Comparison of ENCODE assay signal across 16 cellular contexts in genomic region chr4:74875451-74875850, GRCh38. TPM values are rescaled to one million over a fixed set of nuclear protein-coding genes. Genes with fewer than 3 reads are reported as not detected.
DNase-seq lines count a peak whose midpoint lies in the region; ATAC-seq and TF ChIP-seq lines count a peak whose summit lies in the region.
"Had no signal": no experiment of that assay in that cellular context is flagged by ENCODE, and none has a peak within 500 bp of the region (broad histone marks: within the 10 kb centered on the region; RNA-seq: fewer than 3 reads in every experiment).

No MANE protein-coding gene starts in this region.

- WGBS in hepatocyte (ENCODE audit: low lambda C conversion rate, missing lambda C conversion rate), result 83% methylated on average over 2 of the region's 2 CpGs
- WGBS in aorta, 2 donors, result 72 to 76% methylated on average over 2 of the region's 2 CpGs

- H3K27me3 ChIP-seq in OCI-LY3 (ENCODE audit: low read depth, low read length), result no peaks in the 10 kb centered on the region
- no peaks in the 10 kb centered on the region for H3K27me3 ChIP-seq in hepatocyte
- no peaks in the 10 kb centered on the region for H3K27me3 ChIP-seq in aorta (ENCODE audit: control insufficient read depth in 1 of 2, insufficient read depth in 2 of 2, low read length in 1 of 2)
- H3K27me3 ChIP-seq in CD4-positive, alpha-beta memory T cell (ENCODE audit: insufficient read depth, low read length), result no peaks in the 10 kb centered on the region
- H3K27me3 ChIP-seq: BE2C, SJSA1 had no signal

- no peak overlapping the region for H3K27ac Mint-ChIP-seq in CD4-positive, alpha-beta memory T cell
- no peak overlapping the region for H3K27ac Mint-ChIP-seq in activated CD8-positive, alpha-beta T cell treated with anti-CD3 and anti-CD28 coated beads, Interleukin-2, amount 10 ng/mL, durations not matched to agents 7 days and 5 days
- H3K27ac Mint-ChIP-seq: CD14-positive monocyte had no signal

- no peaks in the 10 kb centered on the region for H3K36me3 ChIP-seq in OCI-LY3 (replicated peaks; ENCODE audit: low read depth, low read length)
- H3K36me3 ChIP-seq in hepatocyte (replicated peaks; ENCODE audit: insufficient read depth, low read depth), result no peaks in the 10 kb centered on the region
- H3K36me3 ChIP-seq in aorta (ENCODE audit: control insufficient read depth in 1 of 2, insufficient read depth in 2 of 2, low read length in 1 of 2), result no peaks in the 10 kb centered on the region
- no peaks in the 10 kb centered on the region for H3K36me3 ChIP-seq in CD4-positive, alpha-beta memory T cell (ENCODE audit: insufficient read depth, low read length)
- H3K36me3 ChIP-seq: BE2C, SJSA1 had no signal

- H3K4me2 ChIP-seq in OCI-LY3 (ENCODE audit: low read length) (peak overlapping the region; percentile 84), hepatocyte (no peak overlapping the region)
- H3K4me2 ChIP-seq: PC-9 had no signal

- peak overlapping the region; percentile 72 for H3K9ac ChIP-seq in OCI-LY3 (ENCODE audit: low read length)

- no peaks in the 10 kb centered on the region for H3K36me3 Mint-ChIP-seq in CD4-positive, alpha-beta memory T cell
- no peaks in the 10 kb centered on the region for H3K36me3 Mint-ChIP-seq in activated CD8-positive, alpha-beta T cell treated with anti-CD3 and anti-CD28 coated beads, Interleukin-2, amount 10 ng/mL, durations not matched to agents 7 days and 5 days (ENCODE audit: low read depth)
- H3K36me3 Mint-ChIP-seq: CD14-positive monocyte had no signal

- H4K20me1 ChIP-seq in OCI-LY3 (ENCODE audit: insufficient read depth, low read length) (no peaks in the 10 kb centered on the region), hepatocyte (ENCODE audit: insufficient read depth, poor library complexity, severe bottlenecking) (no peaks in the 10 kb centered on the region)

- intact Hi-C loops in aorta (cut with DNase I), result loop anchor here (5.0 to 10.0 kb wide), 3 partner anchors 57 to 617 kb away; partner anchors contain the start of gene PARM1 (in 2 of the 2)
- intact Hi-C loops in CD4-positive, alpha-beta memory T cell (cut with micrococcal nuclease), result loop anchor here (10.0 kb wide), 1 partner anchor 829 kb away; no protein-coding TSS in a partner anchor

- no peak overlapping the region for H3K4me3 Mint-ChIP-seq in CD4-positive, alpha-beta memory T cell
- H3K4me3 Mint-ChIP-seq in activated CD8-positive, alpha-beta T cell treated with anti-CD3 and anti-CD28 coated beads, Interleukin-2, amount 10 ng/mL, durations not matched to agents 7 days and 5 days, result no peak overlapping the region
- H3K4me3 Mint-ChIP-seq: CD14-positive monocyte had no signal

- peaks cover 2 to 7% of the 10 kb centered on the region in 2 donors for H3K27me3 Mint-ChIP-seq in CD4-positive, alpha-beta memory T cell
- no peaks in the 10 kb centered on the region for H3K27me3 Mint-ChIP-seq in activated CD8-positive, alpha-beta T cell treated with anti-CD3 and anti-CD28 coated beads, Interleukin-2, amount 10 ng/mL, durations not matched to agents 7 days and 5 days (ENCODE audit: low read depth)

- no peaks in the 10 kb centered on the region for H3K9me2 ChIP-seq in hepatocyte (replicated peaks; ENCODE audit: insufficient read depth)

- ATAC-seq in aorta (ENCODE audit: low FRiP score), result no peak
- ATAC-seq in activated CD8-positive, alpha-beta T cell treated with anti-CD3 and anti-CD28 coated beads, Interleukin-2, amount 10 ng/mL, durations not matched to agents 7 days and 5 days, result no peak

- H3K4me3 ChIP-seq in OCI-LY3 (ENCODE audit: low read length) (peak overlapping the region; percentile 22), hepatocyte (no peak overlapping the region), aorta (ENCODE audit: low read length in 2 of 2) (no peak overlapping the region)
- no peak overlapping the region for H3K4me3 ChIP-seq in CD4-positive, alpha-beta memory T cell (ENCODE audit: low read length in 2 of 2)
- H3K4me3 ChIP-seq: PC-9, SJSA1 had no signal

- H3K27ac ChIP-seq in OCI-LY3 (ENCODE audit: low read length), result peak overlapping the region; percentile 97
- no peak overlapping the region for H3K27ac ChIP-seq in hepatocyte
- peak overlapping the region; percentile 32 to 39 for H3K27ac ChIP-seq in aorta (ENCODE audit: low read depth in 1 of 2, low read length in 2 of 2)
- no peak overlapping the region for H3K27ac ChIP-seq in CD4-positive, alpha-beta memory T cell (ENCODE audit: low read depth, low read length)
- H3K27ac ChIP-seq: 22Rv1, PC-9, SJSA1 had no signal

- H3K4me1 ChIP-seq in OCI-LY3 (ENCODE audit: low read length) (peaks cover 81% of the 10 kb centered on the region), hepatocyte (ENCODE audit: insufficient read depth) (no peaks in the 10 kb centered on the region), aorta (ENCODE audit: control insufficient read depth in 1 of 2, insufficient read depth in 2 of 2, low read length in 2 of 2) (peaks cover 0 to 10% of the 10 kb centered on the region in 2 donors)
- no peaks in the 10 kb centered on the region for H3K4me1 ChIP-seq in CD4-positive, alpha-beta memory T cell (ENCODE audit: insufficient read depth, low read length)
- H3K4me1 ChIP-seq: BE2C, SJSA1 had no signal

- H3K9me3 ChIP-seq in OCI-LY3 (ENCODE audit: insufficient read depth, low read length) (no peaks in the 10 kb centered on the region), hepatocyte (ENCODE audit: low read depth) (no peaks in the 10 kb centered on the region), aorta (ENCODE audit: control insufficient read depth, low read length) (no peaks in the 10 kb centered on the region)
- H3K9me3 ChIP-seq in CD4-positive, alpha-beta memory T cell (ENCODE audit: control insufficient read depth in 1 of 2, low read length in 2 of 2), result no peaks in the 10 kb centered on the region
- H3K9me3 ChIP-seq: BE2C, SJSA1 had no signal

- CTCF ChIA-PET in CD4-positive, alpha-beta memory T cell (lab: Charles Lee; ENCODE audit: partially characterized antibody), result interaction anchor here (0.9 to 3.1 kb wide), 5 partner anchors 8 to 973 kb away, joined by 5 to 20 read pairs (median 8); no protein-coding TSS in a partner anchor
- CTCF ChIA-PET in activated CD8-positive, alpha-beta T cell treated with anti-CD3 and anti-CD28 coated beads, Interleukin-2, amount 10 ng/mL, durations not matched to agents 7 days and 5 days (lab: Charles Lee), result interaction anchor here (0.7 to 2.5 kb wide), 7 partner anchors 10 to 972 kb away, joined by 3 to 24 read pairs (median 3); no protein-coding TSS in a partner anchor

- DNase-seq in NOMO-1 treated with DMSO at 0.1 percent for 48 hours (lab: John Stamatoyannopoulos, UW; ENCODE audit: unreplicated experiment), result peak; percentile 19
- DNase-seq in NOMO-1 (lab: John Stamatoyannopoulos, UW; ENCODE audit: unreplicated experiment in 2 of 2), result no peak
- no peak for DNase-seq in hepatocyte (ENCODE audit: low spot score)
- DNase-seq in aorta, result no peak
- no peak for DNase-seq in stimulated activated CD4-positive, alpha-beta T cell treated with anti-CD3 and anti-CD28 coated beads, Interleukin-15, amount 100 ng/mL, for 24 hours
- DNase-seq in CD4-positive, alpha-beta memory T cell, result no peak
- DNase-seq in activated CD8-positive, alpha-beta T cell treated with anti-CD3 and anti-CD28 coated beads, Interleukin-2, amount 10 ng/mL, durations not matched to agents 7 days and 5 days, result no peak
- DNase-seq: NCI-H1417 treated with DMSO at 0.1 percent for 48 hours, NCI-H2227 treated with DMSO at 0.1 percent for 48 hours, Right ventricle myocardium superior had no signal

- H3K4me1 Mint-ChIP-seq in CD4-positive, alpha-beta memory T cell, result peaks cover 0 to 2% (median under 1%) of the 10 kb centered on the region in 4 donors
- H3K4me1 Mint-ChIP-seq in activated CD8-positive, alpha-beta T cell treated with anti-CD3 and anti-CD28 coated beads, Interleukin-2, amount 10 ng/mL, durations not matched to agents 7 days and 5 days (ENCODE audit: low read depth), result no peaks in the 10 kb centered on the region
- H3K4me1 Mint-ChIP-seq: CD14-positive monocyte had no signal

- TF ChIP-seq CTCF in OCI-LY3 (IDR thresholded peaks at IDR 0.05; ENCODE audit: low read depth, low read length), result no peak
- no peak for TF ChIP-seq CTCF in hepatocyte (IDR thresholded peaks at IDR 0.05; ENCODE audit: poor library complexity)

- POLR2A ChIA-PET in CD4-positive, alpha-beta memory T cell (lab: Charles Lee; ENCODE audit: partially characterized antibody), result no interaction called here
- POLR2A ChIA-PET in activated CD8-positive, alpha-beta T cell treated with anti-CD3 and anti-CD28 coated beads, Interleukin-2, amount 10 ng/mL, durations not matched to agents 7 days and 5 days (lab: Charles Lee), result no interaction called here

- H2AFZ ChIP-seq in OCI-LY3 (ENCODE audit: low read depth, low read length) (no peak overlapping the region), hepatocyte (peak overlapping the region; percentile 11)
- H2AFZ ChIP-seq: PC-9 had no signal

- H3K9me3 Mint-ChIP-seq in CD4-positive, alpha-beta memory T cell, result peaks cover 0 to 4% (median 0%) of the 10 kb centered on the region in 8 donors
- H3K9me3 Mint-ChIP-seq in activated CD8-positive, alpha-beta T cell treated with anti-CD3 and anti-CD28 coated beads, Interleukin-2, amount 10 ng/mL, durations not matched to agents 7 days and 5 days (ENCODE audit: insufficient read depth), result no peaks in the 10 kb centered on the region
- H3K9me3 Mint-ChIP-seq: CD14-positive monocyte had no signal

- H3K79me2 ChIP-seq in OCI-LY3 (ENCODE audit: low read length) (peaks cover 6% of the 10 kb centered on the region; the same call in 1 of the 2 replicates), hepatocyte (no peaks in the 10 kb centered on the region)

RNA-seq across cellular contexts. Expression of gene PARM1, which starts 57.5 kb away (rescaled TPM):
- total RNA-seq in hepatocyte, result 154 and 158 TPM in 2 replicates
- polyA plus RNA-seq in hepatocyte, result 90.4 and 107 TPM in 2 replicates
- total RNA-seq in aorta, result 100 to 1,000 TPM in 1 of 2 donors, 10 to 100 TPM in 1; 48.5 to 202 TPM
- 100 to 1,000 TPM in 1 of 2 donors, 10 to 100 TPM in 1; 42.6 to 112 TPM for polyA plus RNA-seq in aorta
- not detected for total RNA-seq in CD4-positive, alpha-beta memory T cell
- under 1 TPM in 1 of 2 donors, not detected in 1; 0.28 TPM for polyA plus RNA-seq in CD4-positive, alpha-beta memory T cell
- not detected for total RNA-seq in activated CD8-positive, alpha-beta T cell treated with anti-CD3 and anti-CD28 coated beads, Interleukin-2, amount 10 ng/mL, durations not matched to agents 7 days and 5 days
- total RNA-seq: SJSA1 had no signal

Comparison
In these comparisons a context has a peak if more than half of its experiments do, and no peak if none do; other contexts are left out.
1. H3K27ac ChIP-seq: peak in OCI-LY3 (single experiment) and aorta (2 of 2); none in hepatocyte (single experiment) and CD4-positive, alpha-beta memory T cell (single experiment).
2. RNA of gene PARM1, which starts 57.5 kb away (total RNA-seq): 48.5 to 202 TPM in aorta and 154 to 158 TPM in hepatocyte; not detected in CD4-positive, alpha-beta memory T cell and not detected in activated CD8-positive, alpha-beta T cell treated with anti-CD3 and anti-CD28 coated beads, Interleukin-2, amount 10 ng/mL, durations not matched to agents 7 days and 5 days; every median in the first group is over 10 times any median in the second.